ENCODE assay signal across 2 cellular contexts in genomic region chr11:124719534-124719933, GRCh38.
TF ChIP-seq lines count a peak whose summit lies in the region.

No MANE protein-coding gene starts in this region.

TF ChIP-seq in WTC11, 78 proteins besides CTCF, POLR2A, EP300 and RAD21 (continues in another document):
- no peak for TF ChIP-seq ZNF396 (CRISPR knock-in tag; IDR thresholded peaks at IDR 0.05; ENCODE audit: borderline replicate concordance)
- no peak for TF ChIP-seq ZNF281 (CRISPR knock-in tag; IDR thresholded peaks at IDR 0.05)
- no peak for TF ChIP-seq ZNF232 (CRISPR knock-in tag; IDR thresholded peaks at IDR 0.05)
- no peak for TF ChIP-seq GRHL2 (CRISPR knock-in tag; IDR thresholded peaks at IDR 0.05; ENCODE audit: insufficient replicate concordance, severe bottlenecking)
- TF ChIP-seq ATF2 (CRISPR knock-in tag; IDR thresholded peaks at IDR 0.05; ENCODE audit: borderline replicate concordance, low read depth), result no peak
- no peak for TF ChIP-seq ATF6 (CRISPR knock-in tag; IDR thresholded peaks at IDR 0.05)
- no peak for TF ChIP-seq ZMAT4 (CRISPR knock-in tag; IDR thresholded peaks at IDR 0.05)
- TF ChIP-seq ZNF512 (CRISPR knock-in tag; IDR thresholded peaks at IDR 0.05; ENCODE audit: borderline replicate concordance), result no peak
- no peak for TF ChIP-seq GTF2I (CRISPR knock-in tag; conservative IDR thresholded peaks at IDR 0.05)
- TF ChIP-seq ZNF219 (CRISPR knock-in tag; IDR thresholded peaks at IDR 0.05; ENCODE audit: borderline replicate concordance), result no peak
- no peak for TF ChIP-seq ERG (CRISPR knock-in tag; IDR thresholded peaks at IDR 0.05)
- TF ChIP-seq HMGXB4 (CRISPR knock-in tag; IDR thresholded peaks at IDR 0.05), result no peak

TF ChIP-seq in endothelial cell of umbilical vein, 7 proteins besides CTCF, POLR2A, EP300 and RAD21:
- no peak for TF ChIP-seq EZH2 (IDR thresholded peaks at IDR 0.05; ENCODE audit: borderline replicate concordance, low read depth, low read length, severe bottlenecking)
- TF ChIP-seq FOS (IDR thresholded peaks at IDR 0.05; ENCODE audit: borderline replicate concordance, insufficient read depth, low read length), result no peak
- TF ChIP-seq POLR2AphosphoS5 (IDR thresholded peaks at IDR 0.05; ENCODE audit: insufficient read depth, low read depth, low read length), result no peak
- TF ChIP-seq MAX (IDR thresholded peaks at IDR 0.05; ENCODE audit: insufficient read depth, insufficient read length), result no peak
- TF ChIP-seq GATA2 (IDR thresholded peaks at IDR 0.05; ENCODE audit: insufficient read depth, insufficient read length, low read depth, low read length), result no peak
- no peak for TF ChIP-seq MYC (IDR thresholded peaks at IDR 0.05; ENCODE audit: low read depth, low read length)
- TF ChIP-seq JUN (IDR thresholded peaks at IDR 0.05; ENCODE audit: borderline replicate concordance, insufficient read depth, insufficient read length, low read depth), result no peak
